ENCODE assay signal across 1 cellular context in the genomic region with DNA sequence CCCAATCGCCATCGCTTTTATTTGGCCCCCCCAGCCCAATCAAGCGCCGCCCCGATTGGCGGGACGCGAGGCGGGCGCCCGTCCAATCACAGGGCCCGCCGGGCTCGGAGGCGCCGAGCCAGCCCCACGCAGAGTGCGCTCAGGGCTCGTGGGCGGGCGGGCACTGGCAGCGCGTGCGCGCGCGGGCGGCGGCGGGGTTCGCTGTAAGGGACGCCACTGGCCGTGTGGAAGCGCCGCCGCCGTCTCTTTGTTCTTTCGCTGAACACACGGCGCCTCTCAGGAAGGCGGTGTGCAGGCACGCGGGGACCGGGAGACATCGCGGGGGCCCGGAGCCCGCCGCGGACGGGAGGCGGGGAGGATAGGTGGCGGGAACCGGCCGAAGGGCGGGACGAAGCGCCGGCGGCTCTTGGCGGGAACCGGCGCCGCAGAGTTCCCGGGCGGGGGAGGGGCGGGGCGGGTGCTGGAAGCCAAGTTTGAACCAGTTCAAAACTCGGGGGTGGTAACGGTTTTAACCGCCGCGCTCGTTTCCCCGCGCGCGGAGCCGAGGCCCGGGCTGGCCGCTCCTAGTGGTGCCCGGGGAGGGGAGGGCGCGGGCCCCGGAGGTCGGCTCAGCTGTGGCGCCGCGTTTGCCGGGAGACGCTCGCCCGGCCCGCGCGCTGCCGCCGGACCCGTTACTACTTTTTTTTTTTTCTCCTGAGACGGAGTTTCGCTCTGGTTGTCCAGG.
A peak's percentile ranks its signal among the peaks of the same experiment; 100 is the strongest.
TF ChIP-seq lines count a peak whose summit lies in the region.

No MANE protein-coding gene starts in this region.

TF ChIP-seq in HEK293, 187 proteins besides CTCF, POLR2A, EP300 and RAD21 (continued from another document and continues in another):
- TF ChIP-seq ZEB2 (tag by site-specific recombination; IDR thresholded peaks at IDR 0.05): peak; percentile 85
- peak; percentile 86 for TF ChIP-seq ZFHX2 (tag by site-specific recombination; conservative IDR thresholded peaks at IDR 0.05)
- peak; percentile 73; the same call in 1 of the 2 replicates for TF ChIP-seq ZNF629 (tag by site-specific recombination; IDR thresholded peaks at IDR 0.05)
- TF ChIP-seq ZNF776 (tag by site-specific recombination; IDR thresholded peaks at IDR 0.05; ENCODE audit: borderline replicate concordance): no peak
- 0 out of 2 replicates have a peak, but pooled peaks have one; percentile 12 for TF ChIP-seq ZBTB21 (tag by site-specific recombination; IDR thresholded peaks at IDR 0.05)
- no peak for TF ChIP-seq ZNF16 (tag by site-specific recombination; IDR thresholded peaks at IDR 0.05; ENCODE audit: low read depth)
- no peak for TF ChIP-seq ZFP41 (tag by site-specific recombination; IDR thresholded peaks at IDR 0.05; ENCODE audit: borderline replicate concordance)
- 0 out of 2 replicates have a peak, but pooled peaks have one; percentile 5 for TF ChIP-seq ZNF623 (tag by site-specific recombination; IDR thresholded peaks at IDR 0.05)
- no peak for TF ChIP-seq HOXA7 (CRISPR knock-in tag; IDR thresholded peaks at IDR 0.05; ENCODE audit: borderline replicate concordance)
- peak; percentile 40; the same call in 1 of the 2 replicates for TF ChIP-seq MEIS1 (CRISPR knock-in tag; IDR thresholded peaks at IDR 0.05; ENCODE audit: borderline replicate concordance)
- no peak for TF ChIP-seq ZBTB17 (tag by site-specific recombination; IDR thresholded peaks at IDR 0.05)
- TF ChIP-seq ZSCAN18 (tag by site-specific recombination; IDR thresholded peaks at IDR 0.05): no peak
- TF ChIP-seq ZFP69B (tag by site-specific recombination; IDR thresholded peaks at IDR 0.05): 0 out of 2 replicates have a peak, but pooled peaks have one; percentile 14
- TF ChIP-seq KLF1 (tag by site-specific recombination; IDR thresholded peaks at IDR 0.05): peak; percentile 90
- TF ChIP-seq ZNF544 (tag by site-specific recombination; IDR thresholded peaks at IDR 0.05): no peak
- no peak for TF ChIP-seq ZNF292 (tag by site-specific recombination; IDR thresholded peaks at IDR 0.05; ENCODE audit: borderline replicate concordance, low read depth)
- TF ChIP-seq GFI1B (tag by site-specific recombination; IDR thresholded peaks at IDR 0.05): no peak
- no peak for TF ChIP-seq ZNF157 (tag by site-specific recombination; IDR thresholded peaks at IDR 0.05)
- no peak for TF ChIP-seq ZNF239 (tag by site-specific recombination; IDR thresholded peaks at IDR 0.05)
- TF ChIP-seq, protein P1, sequence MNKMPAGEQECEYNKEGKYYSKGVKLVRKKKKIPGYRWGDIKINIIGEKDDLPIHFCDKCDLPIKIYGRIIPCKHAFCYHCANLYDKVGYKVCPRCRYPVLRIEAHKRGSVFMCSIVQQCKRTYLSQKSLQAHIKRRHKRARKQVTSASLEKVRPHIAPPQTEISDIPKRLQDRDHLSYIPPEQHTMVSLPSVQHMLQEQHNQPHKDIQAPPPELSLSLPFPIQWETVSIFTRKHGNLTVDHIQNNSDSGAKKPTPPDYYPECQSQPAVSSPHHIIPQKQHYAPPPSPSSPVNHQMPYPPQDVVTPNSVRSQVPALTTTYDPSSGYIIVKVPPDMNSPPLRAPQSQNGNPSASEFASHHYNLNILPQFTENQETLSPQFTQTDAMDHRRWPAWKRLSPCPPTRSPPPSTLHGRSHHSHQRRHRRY (tag by site-specific recombination; IDR thresholded peaks at IDR 0.05): no peak
- TF ChIP-seq ZNF398 (tag by site-specific recombination; IDR thresholded peaks at IDR 0.05): peak; percentile 76
- TF ChIP-seq ZNF747 (tag by site-specific recombination; IDR thresholded peaks at IDR 0.05): no peak
- TF ChIP-seq ZNF221 (tag by site-specific recombination; IDR thresholded peaks at IDR 0.05; ENCODE audit: borderline replicate concordance): no peak
- TF ChIP-seq HOXD13 (CRISPR knock-in tag; IDR thresholded peaks at IDR 0.05; ENCODE audit: borderline replicate concordance): no peak; the same call in 1 of the 2 replicates
- no peak for TF ChIP-seq ZNF701 (tag by site-specific recombination; IDR thresholded peaks at IDR 0.05)
- TF ChIP-seq, protein P2, sequence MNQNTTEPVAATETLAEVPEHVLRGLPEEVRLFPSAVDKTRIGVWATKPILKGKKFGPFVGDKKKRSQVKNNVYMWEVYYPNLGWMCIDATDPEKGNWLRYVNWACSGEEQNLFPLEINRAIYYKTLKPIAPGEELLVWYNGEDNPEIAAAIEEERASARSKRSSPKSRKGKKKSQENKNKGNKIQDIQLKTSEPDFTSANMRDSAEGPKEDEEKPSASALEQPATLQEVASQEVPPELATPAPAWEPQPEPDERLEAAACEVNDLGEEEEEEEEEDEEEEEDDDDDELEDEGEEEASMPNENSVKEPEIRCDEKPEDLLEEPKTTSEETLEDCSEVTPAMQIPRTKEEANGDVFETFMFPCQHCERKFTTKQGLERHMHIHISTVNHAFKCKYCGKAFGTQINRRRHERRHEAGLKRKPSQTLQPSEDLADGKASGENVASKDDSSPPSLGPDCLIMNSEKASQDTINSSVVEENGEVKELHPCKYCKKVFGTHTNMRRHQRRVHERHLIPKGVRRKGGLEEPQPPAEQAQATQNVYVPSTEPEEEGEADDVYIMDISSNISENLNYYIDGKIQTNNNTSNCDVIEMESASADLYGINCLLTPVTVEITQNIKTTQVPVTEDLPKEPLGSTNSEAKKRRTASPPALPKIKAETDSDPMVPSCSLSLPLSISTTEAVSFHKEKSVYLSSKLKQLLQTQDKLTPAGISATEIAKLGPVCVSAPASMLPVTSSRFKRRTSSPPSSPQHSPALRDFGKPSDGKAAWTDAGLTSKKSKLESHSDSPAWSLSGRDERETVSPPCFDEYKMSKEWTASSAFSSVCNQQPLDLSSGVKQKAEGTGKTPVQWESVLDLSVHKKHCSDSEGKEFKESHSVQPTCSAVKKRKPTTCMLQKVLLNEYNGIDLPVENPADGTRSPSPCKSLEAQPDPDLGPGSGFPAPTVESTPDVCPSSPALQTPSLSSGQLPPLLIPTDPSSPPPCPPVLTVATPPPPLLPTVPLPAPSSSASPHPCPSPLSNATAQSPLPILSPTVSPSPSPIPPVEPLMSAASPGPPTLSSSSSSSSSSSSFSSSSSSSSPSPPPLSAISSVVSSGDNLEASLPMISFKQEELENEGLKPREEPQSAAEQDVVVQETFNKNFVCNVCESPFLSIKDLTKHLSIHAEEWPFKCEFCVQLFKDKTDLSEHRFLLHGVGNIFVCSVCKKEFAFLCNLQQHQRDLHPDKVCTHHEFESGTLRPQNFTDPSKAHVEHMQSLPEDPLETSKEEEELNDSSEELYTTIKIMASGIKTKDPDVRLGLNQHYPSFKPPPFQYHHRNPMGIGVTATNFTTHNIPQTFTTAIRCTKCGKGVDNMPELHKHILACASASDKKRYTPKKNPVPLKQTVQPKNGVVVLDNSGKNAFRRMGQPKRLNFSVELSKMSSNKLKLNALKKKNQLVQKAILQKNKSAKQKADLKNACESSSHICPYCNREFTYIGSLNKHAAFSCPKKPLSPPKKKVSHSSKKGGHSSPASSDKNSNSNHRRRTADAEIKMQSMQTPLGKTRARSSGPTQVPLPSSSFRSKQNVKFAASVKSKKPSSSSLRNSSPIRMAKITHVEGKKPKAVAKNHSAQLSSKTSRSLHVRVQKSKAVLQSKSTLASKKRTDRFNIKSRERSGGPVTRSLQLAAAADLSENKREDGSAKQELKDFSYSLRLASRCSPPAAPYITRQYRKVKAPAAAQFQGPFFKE (tag by site-specific recombination; IDR thresholded peaks at IDR 0.05; ENCODE audit: borderline replicate concordance): no peak
- TF ChIP-seq ZNF768 (tag by site-specific recombination; IDR thresholded peaks at IDR 0.05): no peak
- TF ChIP-seq OVOL3 (tag by site-specific recombination; IDR thresholded peaks at IDR 0.05): no peak
- TF ChIP-seq, protein P3, sequence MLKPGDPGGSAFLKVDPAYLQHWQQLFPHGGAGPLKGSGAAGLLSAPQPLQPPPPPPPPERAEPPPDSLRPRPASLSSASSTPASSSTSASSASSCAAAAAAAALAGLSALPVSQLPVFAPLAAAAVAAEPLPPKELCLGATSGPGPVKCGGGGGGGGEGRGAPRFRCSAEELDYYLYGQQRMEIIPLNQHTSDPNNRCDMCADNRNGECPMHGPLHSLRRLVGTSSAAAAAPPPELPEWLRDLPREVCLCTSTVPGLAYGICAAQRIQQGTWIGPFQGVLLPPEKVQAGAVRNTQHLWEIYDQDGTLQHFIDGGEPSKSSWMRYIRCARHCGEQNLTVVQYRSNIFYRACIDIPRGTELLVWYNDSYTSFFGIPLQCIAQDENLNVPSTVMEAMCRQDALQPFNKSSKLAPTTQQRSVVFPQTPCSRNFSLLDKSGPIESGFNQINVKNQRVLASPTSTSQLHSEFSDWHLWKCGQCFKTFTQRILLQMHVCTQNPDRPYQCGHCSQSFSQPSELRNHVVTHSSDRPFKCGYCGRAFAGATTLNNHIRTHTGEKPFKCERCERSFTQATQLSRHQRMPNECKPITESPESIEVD (tag by site-specific recombination; IDR thresholded peaks at IDR 0.05): no peak; the same call in 1 of the 2 replicates
- peak; percentile 92 for TF ChIP-seq SP3 (tag by site-specific recombination; IDR thresholded peaks at IDR 0.05)
- TF ChIP-seq, protein P4, sequence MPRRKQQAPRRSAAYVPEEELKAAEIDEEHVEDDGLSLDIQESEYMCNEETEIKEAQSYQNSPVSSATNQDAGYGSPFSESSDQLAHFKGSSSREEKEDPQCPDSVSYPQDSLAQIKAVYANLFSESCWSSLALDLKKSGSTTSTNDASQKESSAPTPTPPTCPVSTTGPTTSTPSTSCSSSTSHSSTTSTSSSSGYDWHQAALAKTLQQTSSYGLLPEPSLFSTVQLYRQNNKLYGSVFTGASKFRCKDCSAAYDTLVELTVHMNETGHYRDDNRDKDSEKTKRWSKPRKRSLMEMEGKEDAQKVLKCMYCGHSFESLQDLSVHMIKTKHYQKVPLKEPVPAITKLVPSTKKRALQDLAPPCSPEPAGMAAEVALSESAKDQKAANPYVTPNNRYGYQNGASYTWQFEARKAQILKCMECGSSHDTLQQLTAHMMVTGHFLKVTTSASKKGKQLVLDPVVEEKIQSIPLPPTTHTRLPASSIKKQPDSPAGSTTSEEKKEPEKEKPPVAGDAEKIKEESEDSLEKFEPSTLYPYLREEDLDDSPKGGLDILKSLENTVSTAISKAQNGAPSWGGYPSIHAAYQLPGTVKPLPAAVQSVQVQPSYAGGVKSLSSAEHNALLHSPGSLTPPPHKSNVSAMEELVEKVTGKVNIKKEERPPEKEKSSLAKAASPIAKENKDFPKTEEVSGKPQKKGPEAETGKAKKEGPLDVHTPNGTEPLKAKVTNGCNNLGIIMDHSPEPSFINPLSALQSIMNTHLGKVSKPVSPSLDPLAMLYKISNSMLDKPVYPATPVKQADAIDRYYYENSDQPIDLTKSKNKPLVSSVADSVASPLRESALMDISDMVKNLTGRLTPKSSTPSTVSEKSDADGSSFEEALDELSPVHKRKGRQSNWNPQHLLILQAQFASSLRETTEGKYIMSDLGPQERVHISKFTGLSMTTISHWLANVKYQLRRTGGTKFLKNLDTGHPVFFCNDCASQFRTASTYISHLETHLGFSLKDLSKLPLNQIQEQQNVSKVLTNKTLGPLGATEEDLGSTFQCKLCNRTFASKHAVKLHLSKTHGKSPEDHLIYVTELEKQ (tag by site-specific recombination; IDR thresholded peaks at IDR 0.05; ENCODE audit: borderline replicate concordance): no peak; the same call in 1 of the 2 replicates
- peak; percentile 30; the same call in 1 of the 2 replicates for TF ChIP-seq ZNF449 (tag by site-specific recombination; IDR thresholded peaks at IDR 0.05)
- no peak for TF ChIP-seq ZNF302 (tag by site-specific recombination; IDR thresholded peaks at IDR 0.05; ENCODE audit: low read depth)
- TF ChIP-seq PATZ1 (tag by site-specific recombination; IDR thresholded peaks at IDR 0.05): peak; percentile 92
- no peak for TF ChIP-seq ZNF510 (tag by site-specific recombination; IDR thresholded peaks at IDR 0.05; ENCODE audit: insufficient replicate concordance)
- TF ChIP-seq ZNF677 (tag by site-specific recombination; IDR thresholded peaks at IDR 0.05): no peak
